Comparison of ENCODE assay signal across 8 cellular contexts in genomic region chr16:2639071-2640063, GRCh38. TPM values are rescaled to one million over a fixed set of nuclear protein-coding genes. Genes with fewer than 3 reads are reported as not detected.
DNase-seq lines count a peak whose midpoint lies in the region; ATAC-seq and TF ChIP-seq lines count a peak whose summit lies in the region.
"Not testable (repeated sequence)": the region's sequence is repeated elsewhere in the genome, so short reads cannot be mapped to it uniquely, and the experiment has no call there.

No MANE protein-coding gene starts in this region.

- H3K27ac ChIP-seq in right lobe of liver, upper lobe of right lung: not testable (repeated sequence)

- WGBS in right lobe of liver (ENCODE audit: insufficient coverage, low coverage, low lambda C conversion rate, missing lambda C conversion rate) = 80% methylated on average over 1 of the region's 21 CpGs

- H3K36me3 Mint-ChIP-seq in activated B cell treated with CpG ODN at 0.5 μM for 24 hours (ENCODE audit: low read depth); activated T-cell treated with anti-CD3 and anti-CD28 coated beads, Interleukin-2, amount 50 U/mL, for 72 hours (ENCODE audit: insufficient read depth in 2 of 2): not testable (repeated sequence)

- DNase-seq in activated B cell treated with CpG ODN at 0.5 μM for 24 hours (peak; percentile 38), right lobe of liver (peak; percentile 29 to 62 (median 54))
- peak; percentile 60 to 81 for DNase-seq in activated T-cell treated with anti-CD3 and anti-CD28 coated beads, Interleukin-2, amount 50 U/mL, for 72 hours
- DNase-seq in effector CD4-positive, alpha-beta T cell = peak; percentile 29
- DNase-seq in stimulated activated CD4-positive, alpha-beta T cell treated with anti-CD3 and anti-CD28 coated beads, Interleukin-15, amount 100 ng/mL, for 48 hours (ENCODE audit: low read depth in 2 of 2) = peak; percentile 20 to 55
- not testable (repeated sequence) for DNase-seq in upper lobe of right lung

- not testable (repeated sequence) for H3K27ac Mint-ChIP-seq in activated B cell treated with CpG ODN at 0.5 μM for 24 hours; activated T-cell treated with anti-CD3 and anti-CD28 coated beads, Interleukin-2, amount 50 U/mL, for 72 hours

- ATAC-seq in HG02798 (IDR thresholded peaks at IDR 0.05; ENCODE audit: poor library complexity, unreplicated experiment) (peak; percentile 73), activated B cell treated with CpG ODN at 0.5 μM for 24 hours (ENCODE audit: low read depth) (peak; percentile 83), right lobe of liver (peak; percentile 75 to 84 (median 82)), upper lobe of right lung (peak; percentile 90)
- ATAC-seq in activated T-cell treated with anti-CD3 and anti-CD28 coated beads, Interleukin-2, amount 50 U/mL, for 72 hours (replicated peaks in 1 of 2) = peak; percentile 89 to 95

- not testable (repeated sequence) for H3K27me3 ChIP-seq in right lobe of liver, upper lobe of right lung

- H3K9me3 Mint-ChIP-seq in activated B cell treated with CpG ODN at 0.5 μM for 24 hours; activated T-cell treated with anti-CD3 and anti-CD28 coated beads, Interleukin-2, amount 50 U/mL, for 72 hours: not testable (repeated sequence)

- H3K4me3 ChIP-seq in right lobe of liver, upper lobe of right lung: not testable (repeated sequence)

- TF ChIP-seq CTCF in GM12872 (IDR thresholded peaks at IDR 0.05; ENCODE audit: insufficient read depth, low read depth, low read length) = peak; percentile 29; the same call in 1 of the 3 replicates
- TF ChIP-seq CTCF in activated B cell treated with CpG ODN at 0.5 μM for 24 hours (IDR thresholded peaks at IDR 0.05) = not testable (repeated sequence)
- TF ChIP-seq CTCF in right lobe of liver (IDR thresholded peaks at IDR 0.05) = peak in 2 of 4 donors; percentile 24 to 25
- TF ChIP-seq CTCF in upper lobe of right lung (IDR thresholded peaks at IDR 0.05) = peak; percentile 13

- not testable (repeated sequence) for H3K4me1 Mint-ChIP-seq in activated B cell treated with CpG ODN at 0.5 μM for 24 hours; activated T-cell treated with anti-CD3 and anti-CD28 coated beads, Interleukin-2, amount 50 U/mL, for 72 hours (ENCODE audit: low read depth)

- not testable (repeated sequence) for H3K4me3 Mint-ChIP-seq in activated B cell treated with CpG ODN at 0.5 μM for 24 hours; activated T-cell treated with anti-CD3 and anti-CD28 coated beads, Interleukin-2, amount 50 U/mL, for 72 hours

- POLR2A ChIA-PET in activated B cell treated with CpG ODN at 0.5 μM for 24 hours (lab: Charles Lee) = not testable (repeated sequence)

- H3K9me3 ChIP-seq in right lobe of liver, upper lobe of right lung: not testable (repeated sequence)

- H3K36me3 ChIP-seq in right lobe of liver, upper lobe of right lung: not testable (repeated sequence)

- H3K27me3 Mint-ChIP-seq in activated B cell treated with CpG ODN at 0.5 μM for 24 hours; activated T-cell treated with anti-CD3 and anti-CD28 coated beads, Interleukin-2, amount 50 U/mL, for 72 hours (ENCODE audit: low read depth): not testable (repeated sequence)

- not testable (repeated sequence) for H3K4me1 ChIP-seq in right lobe of liver, upper lobe of right lung

- CTCF ChIA-PET in activated B cell treated with CpG ODN at 0.5 μM for 24 hours (lab: Charles Lee) = not testable (repeated sequence)

- intact Hi-C loops in activated B cell treated with CpG ODN at 0.5 μM for 24 hours (cut with micrococcal nuclease); right lobe of liver (cut with DNase I); upper lobe of right lung (cut with DNase I): not testable (repeated sequence)

- not testable (repeated sequence) for TF ChIP-seq POLR2A in right lobe of liver (IDR thresholded peaks at IDR 0.05)

RNA-seq across cellular contexts. Expression of gene KCTD5, which starts 43.0 kb away (rescaled TPM):
- 30.3 and 31.4 TPM in 2 replicates for total RNA-seq in activated B cell treated with CpG ODN at 0.5 μM for 24 hours
- 10 to 100 TPM; 44.8 to 50.2 TPM for total RNA-seq in activated T-cell treated with anti-CD3 and anti-CD28 coated beads, Interleukin-2, amount 50 U/mL, for 72 hours
- total RNA-seq in right lobe of liver = 10 to 100 TPM in 4 of 6 experiments, 1 to 10 TPM in 2; 7.3 to 22.8 (median 11.1) TPM
- 23.8 TPM for total RNA-seq in upper lobe of right lung
